Comparison of ENCODE assay signal across 8 cellular contexts in the genomic region with DNA sequence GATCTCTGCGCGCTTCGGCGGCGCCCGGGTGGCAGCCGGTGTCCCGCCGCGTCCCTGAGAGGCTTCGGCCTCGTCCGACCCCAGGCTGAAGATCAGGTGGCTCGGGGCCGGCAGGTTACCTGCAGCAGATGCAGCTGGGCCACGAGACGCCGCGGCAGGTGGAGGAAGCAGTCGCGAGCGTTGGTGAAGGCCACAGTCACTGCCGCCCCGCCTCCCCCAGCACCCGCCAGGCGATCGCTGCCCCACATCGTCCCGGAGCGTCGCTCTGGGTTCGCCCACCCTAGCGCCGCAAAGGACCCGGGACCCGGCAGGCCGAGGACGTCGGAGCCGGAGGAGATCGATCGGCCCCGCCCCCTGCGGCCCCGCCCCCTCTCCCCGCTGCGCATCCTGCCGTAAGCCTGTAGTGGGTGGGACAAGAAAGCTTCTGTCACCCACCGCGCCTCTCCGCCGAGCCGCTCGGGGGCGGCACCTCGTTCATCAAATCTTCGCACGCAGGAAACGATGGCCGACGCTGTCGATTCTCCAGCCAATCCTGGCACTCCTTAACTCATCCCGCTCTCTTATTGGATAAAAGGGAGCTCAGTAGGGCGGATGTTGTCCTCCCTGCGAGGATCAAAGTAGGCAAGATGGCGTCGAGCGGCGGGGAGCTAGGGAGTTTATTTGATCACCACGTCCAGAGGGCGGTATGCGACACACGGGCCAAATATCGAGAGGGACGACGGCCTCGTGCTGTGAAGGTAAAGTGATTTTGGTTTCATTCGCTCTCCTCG. TPM values are rescaled to one million over a fixed set of nuclear protein-coding genes. Genes with fewer than 3 reads are reported as not detected.
DNase-seq lines count a peak whose midpoint lies in the region; ATAC-seq and TF ChIP-seq lines count a peak whose summit lies in the region.

A gene (minus strand): TSS at position 333 of the 770 bp plus-strand sequence. CDS start 85 bp downstream, at position 248.
A gene (plus strand): TSS at position 608 of the 770 bp plus-strand sequence. CDS start 19 bp downstream, at position 627.

- H3K79me2 ChIP-seq in SU-DHL-6 (ENCODE audit: insufficient read depth, low read length): peaks cover 48% of the 10 kb centered on the region

- intact Hi-C loops in head of caudate nucleus (cut with DNase I): loop anchor here (5.0 kb wide), 1 partner anchor 64 kb away; a partner anchor contains a TSS

- peak within 1 kb of the TSS; percentile 96 for H3K27ac Mint-ChIP-seq in activated naive CD8-positive, alpha-beta T cell treated with anti-CD3 and anti-CD28 coated beads, Interleukin-2, amount 10 ng/mL, durations not matched to agents 7 days and 5 days
- H3K27ac Mint-ChIP-seq in osteocyte (ENCODE audit: unreplicated experiment): peak within 1 kb of the TSS; percentile 97

- peaks cover 24% of the 10 kb centered on the region for H3F3A ChIP-seq in SU-DHL-6 (ENCODE audit: insufficient read depth)

- TF ChIP-seq CTCF in GM12873 (IDR thresholded peaks at IDR 0.05; ENCODE audit: insufficient read depth, low read depth, low read length, missing control alignments): peak; percentile 34
- peak; percentile 88 for TF ChIP-seq CTCF in SU-DHL-6 (IDR thresholded peaks at IDR 0.05; ENCODE audit: insufficient read depth, low read length, poor library complexity, severe bottlenecking)
- peak; percentile 52 for TF ChIP-seq CTCF in osteocyte (IDR thresholded peaks at IDR 0.05)

- peaks cover 5% of the 10 kb centered on the region for H3K36me3 Mint-ChIP-seq in activated naive CD8-positive, alpha-beta T cell treated with anti-CD3 and anti-CD28 coated beads, Interleukin-2, amount 10 ng/mL, durations not matched to agents 7 days and 5 days
- peaks cover 21% of the 10 kb centered on the region for H3K36me3 Mint-ChIP-seq in osteocyte (ENCODE audit: unreplicated experiment)

- H3K27ac ChIP-seq in SU-DHL-6 (ENCODE audit: low read depth, low read length) (peak within 1 kb of the TSS; percentile 76), thymus (ENCODE audit: low read depth) (peak within 1 kb of the TSS; percentile 94)

- no peaks in the 10 kb centered on the region for H3K9me3 Mint-ChIP-seq in activated naive CD8-positive, alpha-beta T cell treated with anti-CD3 and anti-CD28 coated beads, Interleukin-2, amount 10 ng/mL, durations not matched to agents 7 days and 5 days
- H3K9me3 Mint-ChIP-seq in osteocyte (ENCODE audit: unreplicated experiment): no peaks in the 10 kb centered on the region

- no peaks in the 10 kb centered on the region for H4K20me1 ChIP-seq in SU-DHL-6 (ENCODE audit: low read depth, low read length)

- H3K9ac ChIP-seq in SU-DHL-6 (ENCODE audit: low read length): peak within 1 kb of the TSS; percentile 76

- H2AFZ ChIP-seq in SU-DHL-6 (ENCODE audit: low read depth, low read length, severe bottlenecking): peak within 1 kb of the TSS; percentile 61

- H3K4me3 Mint-ChIP-seq in activated naive CD8-positive, alpha-beta T cell treated with anti-CD3 and anti-CD28 coated beads, Interleukin-2, amount 10 ng/mL, durations not matched to agents 7 days and 5 days: peak within 1 kb of the TSS; percentile 90
- H3K4me3 Mint-ChIP-seq in osteocyte (ENCODE audit: unreplicated experiment): peak within 1 kb of the TSS; percentile 88

- H3K9me3 ChIP-seq in SU-DHL-6 (ENCODE audit: insufficient read depth, low read length) (no peaks in the 10 kb centered on the region), thymus (ENCODE audit: control insufficient read depth) (no peaks in the 10 kb centered on the region)

- peaks cover 21% of the 10 kb centered on the region for H3K4me1 Mint-ChIP-seq in activated naive CD8-positive, alpha-beta T cell treated with anti-CD3 and anti-CD28 coated beads, Interleukin-2, amount 10 ng/mL, durations not matched to agents 7 days and 5 days
- H3K4me1 Mint-ChIP-seq in osteocyte (ENCODE audit: unreplicated experiment): peaks cover 23% of the 10 kb centered on the region

- ATAC-seq in HG02759 (IDR thresholded peaks at IDR 0.05; ENCODE audit: unreplicated experiment): peak; percentile 96
- ATAC-seq in activated naive CD8-positive, alpha-beta T cell treated with anti-CD3 and anti-CD28 coated beads, Interleukin-2, amount 10 ng/mL, durations not matched to agents 7 days and 5 days (ENCODE audit: low read depth): peak; percentile 94

- H3K9me2 ChIP-seq in SU-DHL-6 (replicated peaks; ENCODE audit: insufficient read depth, low read length): no peaks in the 10 kb centered on the region

- peaks cover 21% of the 10 kb centered on the region; the same call in 1 of the 2 replicates for H3K36me3 ChIP-seq in SU-DHL-6 (ENCODE audit: low read length)
- H3K36me3 ChIP-seq in thymus (ENCODE audit: control insufficient read depth, insufficient read depth): peaks cover 7% of the 10 kb centered on the region

- H3K27me3 Mint-ChIP-seq in activated naive CD8-positive, alpha-beta T cell treated with anti-CD3 and anti-CD28 coated beads, Interleukin-2, amount 10 ng/mL, durations not matched to agents 7 days and 5 days: no peaks in the 10 kb centered on the region
- H3K27me3 Mint-ChIP-seq in osteocyte (ENCODE audit: unreplicated experiment): no peaks in the 10 kb centered on the region

- H3K27me3 ChIP-seq in SU-DHL-6 (ENCODE audit: low read length): no peaks in the 10 kb centered on the region
- H3K27me3 ChIP-seq in thymus (ENCODE audit: control insufficient read depth, insufficient read depth): no peaks in the 10 kb centered on the region

- WGBS in thymus: under 1% methylated on average over 79 of the region's 79 CpGs

- H3K4me1 ChIP-seq in thymus (ENCODE audit: control insufficient read depth, insufficient read depth, low read length): peaks cover 6% of the 10 kb centered on the region

- H3K4me3 ChIP-seq in SU-DHL-6 (ENCODE audit: insufficient read depth, low read length, poor library complexity, severe bottlenecking) (peak within 1 kb of the TSS; percentile 83), thymus (ENCODE audit: low read length) (peak within 1 kb of the TSS; percentile 68)

- DNase-seq in NCI-H128 (lab: John Stamatoyannopoulos, UW; ENCODE audit: unreplicated experiment) (peak; percentile 95), head of caudate nucleus (peak; percentile 90 to 99 (median 97)), osteocyte (ENCODE audit: extremely low spot score, unreplicated experiment) (peak; percentile 99)
- peak; percentile 89 for DNase-seq in activated naive CD8-positive, alpha-beta T cell treated with anti-CD3 and anti-CD28 coated beads, Interleukin-2, amount 10 ng/mL, durations not matched to agents 7 days and 5 days

- POLR2A ChIA-PET in activated naive CD8-positive, alpha-beta T cell treated with anti-CD3 and anti-CD28 coated beads, Interleukin-2, amount 10 ng/mL, durations not matched to agents 7 days and 5 days (lab: Charles Lee): interaction anchor here (0.9 to 1.4 kb wide), 14 partner anchors 12 to 704 kb away, joined by 3 to 13 read pairs (median 4); a partner anchor contains a TSS

- H3K4me2 ChIP-seq in SU-DHL-6 (ENCODE audit: low read depth, low read length, poor library complexity, severe bottlenecking): peak within 1 kb of the TSS; percentile 84

RNA-seq across cellular contexts. Expression of the first gene that starts in this region (rescaled TPM):
- total RNA-seq in activated naive CD8-positive, alpha-beta T cell treated with anti-CD3 and anti-CD28 coated beads, Interleukin-2, amount 10 ng/mL, durations not matched to agents 7 days and 5 days: 10 to 100 TPM; 23.5 to 24.4 TPM
- total RNA-seq in osteocyte: 16.2 and 17.0 TPM in 2 replicates
- 27.9 TPM for polyA plus RNA-seq in thymus

RNA-seq across cellular contexts. Expression of the second gene that starts in this region (rescaled TPM):
- total RNA-seq in activated naive CD8-positive, alpha-beta T cell treated with anti-CD3 and anti-CD28 coated beads, Interleukin-2, amount 10 ng/mL, durations not matched to agents 7 days and 5 days: 10 to 100 TPM; 22.6 to 24.2 TPM
- 14.0 and 15.5 TPM in 2 replicates for total RNA-seq in osteocyte
- polyA plus RNA-seq in thymus: 10.0 TPM

Comparison
In these comparisons a context has a peak if more than half of its experiments do, and no peak if none do; other contexts are left out.
1. Peak in every context shown above with its lines: DNase-seq, ATAC-seq, H3K4me3 ChIP-seq and H3K27ac ChIP-seq.
2. CTCF ChIP-seq: peak in every context shown above with its lines; median percentile 88 in SU-DHL-6; 52 in osteocyte; 34 in GM12873.